ENCODE assay signal across 1 cellular context in genomic region chr15:50880221-50880620, GRCh38.
TF ChIP-seq lines count a peak whose summit lies in the region.

No MANE protein-coding gene starts in this region.

TF ChIP-seq in A549, 52 proteins besides CTCF, POLR2A, EP300 and RAD21 (continued from another document):
- TF ChIP-seq, protein P1, sequence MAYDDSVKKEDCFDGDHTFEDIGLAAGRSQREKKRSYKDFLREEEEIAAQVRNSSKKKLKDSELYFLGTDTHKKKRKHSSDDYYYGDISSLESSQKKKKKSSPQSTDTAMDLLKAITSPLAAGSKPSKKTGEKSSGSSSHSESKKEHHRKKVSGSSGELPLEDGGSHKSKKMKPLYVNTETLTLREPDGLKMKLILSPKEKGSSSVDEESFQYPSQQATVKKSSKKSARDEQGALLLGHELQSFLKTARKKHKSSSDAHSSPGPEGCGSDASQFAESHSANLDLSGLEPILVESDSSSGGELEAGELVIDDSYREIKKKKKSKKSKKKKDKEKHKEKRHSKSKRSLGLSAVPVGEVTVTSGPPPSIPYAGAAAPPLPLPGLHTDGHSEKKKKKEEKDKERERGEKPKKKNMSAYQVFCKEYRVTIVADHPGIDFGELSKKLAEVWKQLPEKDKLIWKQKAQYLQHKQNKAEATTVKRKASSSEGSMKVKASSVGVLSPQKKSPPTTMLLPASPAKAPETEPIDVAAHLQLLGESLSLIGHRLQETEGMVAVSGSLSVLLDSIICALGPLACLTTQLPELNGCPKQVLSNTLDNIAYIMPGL (CRISPR knock-in tag; IDR thresholded peaks at IDR 0.05; ENCODE audit: borderline replicate concordance) = no peak
- TF ChIP-seq EHMT2 (IDR thresholded peaks at IDR 0.05; ENCODE audit: low read depth) (no peak), HEYL (CRISPR knock-in tag; IDR thresholded peaks at IDR 0.05) (no peak)
TF ChIP-seq in A549: peak in this region for 0.
